9 cellular contexts compared by ENCODE assay signal in genomic region chr4:3073158-3074077, GRCh38. TPM values are rescaled to one million over a fixed set of nuclear protein-coding genes. Genes with fewer than 3 reads are reported as not detected.
DNase-seq lines count a peak whose midpoint lies in the region; ATAC-seq, FAIRE-seq and TF ChIP-seq lines count a peak whose summit lies in the region.
"Had no signal": no experiment of that assay in that cellular context is flagged by ENCODE, and none has a peak within 500 bp of the region (broad histone marks: within the 10 kb centered on the region; RNA-seq: fewer than 3 reads in every experiment).

No MANE protein-coding gene starts in this region.

- no peaks in the 10 kb centered on the region for H3K9me3 Mint-ChIP-seq in activated T-cell treated with anti-CD3 and anti-CD28 coated beads, Interleukin-2, amount 50 U/mL, for 4 hours
- H3K9me3 Mint-ChIP-seq in activated CD8-positive, alpha-beta T cell treated with anti-CD3 and anti-CD28 coated beads, Interleukin-2, amount 10 ng/mL, durations not matched to agents 7 days and 5 days (ENCODE audit: insufficient read depth), result no peaks in the 10 kb centered on the region

- H3K9ac ChIP-seq in iPS-18a (ENCODE audit: low read length), result no peak overlapping the region

- CTCF ChIA-PET in activated CD8-positive, alpha-beta T cell treated with anti-CD3 and anti-CD28 coated beads, Interleukin-2, amount 10 ng/mL, durations not matched to agents 7 days and 5 days (lab: Charles Lee), result no interaction called here

- peak; percentile 55 to 57 for ATAC-seq in activated T-cell treated with anti-CD3 and anti-CD28 coated beads, Interleukin-2, amount 50 U/mL, for 4 hours
- ATAC-seq in HG03103 (IDR thresholded peaks at IDR 0.05; ENCODE audit: low read depth, unreplicated experiment), result peak; percentile 27
- ATAC-seq in activated CD8-positive, alpha-beta T cell treated with anti-CD3 and anti-CD28 coated beads, Interleukin-2, amount 10 ng/mL, durations not matched to agents 7 days and 5 days, result peak; percentile 66

- H3K36me3 ChIP-seq in iPS-18a (ENCODE audit: control insufficient read depth, low read depth, low read length) (no peaks in the 10 kb centered on the region), stomach (no peaks in the 10 kb centered on the region)

- TF ChIP-seq EP300 in stomach (IDR thresholded peaks at IDR 0.05), result no peak

- peak; percentile 17 for DNase-seq in activated T-cell treated with anti-CD3 and anti-CD28 coated beads, Interleukin-2, amount 50 U/mL, for 4 hours
- no peak for DNase-seq in activated T-cell treated with anti-CD3 and anti-CD28 coated beads, Interleukin-2, amount 50 U/mL, for 48 hours
- DNase-seq in activated CD8-positive, alpha-beta T cell treated with anti-CD3 and anti-CD28 coated beads, Interleukin-2, amount 10 ng/mL, durations not matched to agents 7 days and 5 days, result no peak
- DNase-seq in stomach (no peak), frontal cortex (ENCODE audit: low spot score in 2 of 2) (no peak), cerebellar nuclear complex (lab: John Stamatoyannopoulos, UW) (no peak)

- H3K4me1 ChIP-seq in iPS-18a (ENCODE audit: control insufficient read depth, low read depth, low read length), result peaks cover 9% of the 10 kb centered on the region
- peaks cover 17 to 44% (median 39%) of the 10 kb centered on the region in 4 donors for H3K4me1 ChIP-seq in stomach

- no peaks in the 10 kb centered on the region for H3K27me3 Mint-ChIP-seq in activated T-cell treated with anti-CD3 and anti-CD28 coated beads, Interleukin-2, amount 50 U/mL, for 4 hours (ENCODE audit: low read depth)
- no peaks in the 10 kb centered on the region for H3K27me3 Mint-ChIP-seq in activated CD8-positive, alpha-beta T cell treated with anti-CD3 and anti-CD28 coated beads, Interleukin-2, amount 10 ng/mL, durations not matched to agents 7 days and 5 days (ENCODE audit: low read depth)

- no peaks in the 10 kb centered on the region for H3K9me3 ChIP-seq in iPS-18a (ENCODE audit: control insufficient read depth, low read depth, low read length)
- H3K9me3 ChIP-seq in stomach, result no peaks in the 10 kb centered on the region

- peak in 1 of 7 experiments; percentile 19 for TF ChIP-seq CTCF in stomach (IDR thresholded peaks at IDR 0.05)

- WGBS in stomach, 5 donors, result 7 to 23% (median 14%) methylated on average over 16 to 54 of the region's 54 CpGs

- H3K36me3 Mint-ChIP-seq in activated T-cell treated with anti-CD3 and anti-CD28 coated beads, Interleukin-2, amount 50 U/mL, for 4 hours (ENCODE audit: insufficient read depth), result no peaks in the 10 kb centered on the region
- no peaks in the 10 kb centered on the region for H3K36me3 Mint-ChIP-seq in activated CD8-positive, alpha-beta T cell treated with anti-CD3 and anti-CD28 coated beads, Interleukin-2, amount 10 ng/mL, durations not matched to agents 7 days and 5 days (ENCODE audit: low read depth)

- no peak for TF ChIP-seq POLR2A in stomach (IDR thresholded peaks at IDR 0.05)

- H3K27ac ChIP-seq in iPS-18a (ENCODE audit: low read length) (no peak overlapping the region), stomach (peak overlapping the region; percentile 79 to 94 (median 90))

- no peaks in the 10 kb centered on the region for H3K27me3 ChIP-seq in iPS-18a (ENCODE audit: control insufficient read depth, insufficient read depth, low read length)
- H3K27me3 ChIP-seq in stomach, result no peaks in the 10 kb centered on the region

- intact Hi-C loops in stomach (cut with DNase I; ENCODE audit: low total_unique reads), result no loop called here

- H3K4me1 Mint-ChIP-seq in activated T-cell treated with anti-CD3 and anti-CD28 coated beads, Interleukin-2, amount 50 U/mL, for 4 hours (ENCODE audit: low read depth), result peaks cover 20% of the 10 kb centered on the region
- peaks cover 18% of the 10 kb centered on the region for H3K4me1 Mint-ChIP-seq in activated CD8-positive, alpha-beta T cell treated with anti-CD3 and anti-CD28 coated beads, Interleukin-2, amount 10 ng/mL, durations not matched to agents 7 days and 5 days (ENCODE audit: low read depth)

- no peak for FAIRE-seq in frontal cortex (lab: Jason Lieb, UNC)

- H3K4me3 Mint-ChIP-seq in activated T-cell treated with anti-CD3 and anti-CD28 coated beads, Interleukin-2, amount 50 U/mL, for 4 hours, result peak overlapping the region; percentile 24
- H3K4me3 Mint-ChIP-seq in activated CD8-positive, alpha-beta T cell treated with anti-CD3 and anti-CD28 coated beads, Interleukin-2, amount 10 ng/mL, durations not matched to agents 7 days and 5 days, result peak overlapping the region; percentile 43

- H3K4me3 ChIP-seq in iPS-18a (ENCODE audit: low read length), result peak overlapping the region; percentile 70
- H3K4me3 ChIP-seq in stomach, result peak overlapping the region; percentile 77 to 98 (median 93)

- no peak overlapping the region for H3K27ac Mint-ChIP-seq in activated CD8-positive, alpha-beta T cell treated with anti-CD3 and anti-CD28 coated beads, Interleukin-2, amount 10 ng/mL, durations not matched to agents 7 days and 5 days

- POLR2A ChIA-PET in activated CD8-positive, alpha-beta T cell treated with anti-CD3 and anti-CD28 coated beads, Interleukin-2, amount 10 ng/mL, durations not matched to agents 7 days and 5 days (lab: Charles Lee), result interaction anchor here (1.0 to 1.3 kb wide), 2 partner anchors 31 to 110 kb away, joined by 3 to 4 read pairs; partner anchors contain the start of genes GRK4 and NOP14

RNA-seq across cellular contexts. Expression of gene HTT-AS, which starts 0.9 kb away (rescaled TPM):
- not detected for total RNA-seq in activated T-cell treated with anti-CD3 and anti-CD28 coated beads, Interleukin-2, amount 50 U/mL, for 4 hours
- total RNA-seq in activated CD8-positive, alpha-beta T cell treated with anti-CD3 and anti-CD28 coated beads, Interleukin-2, amount 10 ng/mL, durations not matched to agents 7 days and 5 days, result not detected
- not detected for total RNA-seq in stomach
- polyA plus RNA-seq in stomach, result not detected
- not detected for total RNA-seq in frontal cortex
- total RNA-seq: pulmonary artery endothelial cell had no signal

RNA-seq across cellular contexts. Expression of gene HTT, which starts 1.1 kb away (rescaled TPM):
- total RNA-seq in activated T-cell treated with anti-CD3 and anti-CD28 coated beads, Interleukin-2, amount 50 U/mL, for 4 hours, result 10 to 100 TPM; 50.5 to 59.3 (median 51.5) TPM
- 10 to 100 TPM; 51.2 to 58.0 TPM for total RNA-seq in activated CD8-positive, alpha-beta T cell treated with anti-CD3 and anti-CD28 coated beads, Interleukin-2, amount 10 ng/mL, durations not matched to agents 7 days and 5 days
- total RNA-seq in stomach (10 to 100 TPM; 39.0 to 95.7 (median 74.7) TPM), frontal cortex (50.1 TPM)
- polyA plus RNA-seq in stomach, result 10 to 100 TPM in 1 of 3 donors, 1 to 10 TPM in 2; 3.4 to 14.3 (median 7.3) TPM
